ENCODE assay signal across 17 cellular contexts in genomic region chr18:45379903-45380302, GRCh38.
DNase-seq lines count a peak whose midpoint lies in the region; ATAC-seq, FAIRE-seq and TF ChIP-seq lines count a peak whose summit lies in the region.
"Had no signal": no experiment of that assay in that cellular context is flagged by ENCODE, and none has a peak within 500 bp of the region (broad histone marks: within the 10 kb centered on the region; RNA-seq: fewer than 3 reads in every experiment).

No MANE protein-coding gene starts in this region.

- H3K36me3 ChIP-seq in bronchial epithelial cell (ENCODE audit: control insufficient read depth, insufficient read depth, low read length): no peaks in the 10 kb centered on the region
- H3K36me3 ChIP-seq: BLaER1, cardiac muscle cell, stomach had no signal

- CTCF ChIA-PET in HEK293T (lab: Yijun Ruan, JAX): no interaction called here

- TF ChIP-seq CTCF in bronchial epithelial cell (IDR thresholded peaks at IDR 0.05; ENCODE audit: insufficient read depth, low read length, severe bottlenecking): no peak

- no peak for FAIRE-seq in bronchial epithelial cell (lab: Jason Lieb, UNC)

- ATAC-seq in GM18520 (IDR thresholded peaks at IDR 0.05; ENCODE audit: unreplicated experiment) (peak; percentile 59), GM21529 (IDR thresholded peaks at IDR 0.05; ENCODE audit: unreplicated experiment) (peak; percentile 72), HG03103 (IDR thresholded peaks at IDR 0.05; ENCODE audit: low read depth, unreplicated experiment) (peak; percentile 56)

- H3K4me3 ChIP-seq in bronchial epithelial cell (ENCODE audit: low read depth, low read length): no peak overlapping the region
- H3K4me3 ChIP-seq: BLaER1, cardiac muscle cell, stomach had no signal

- intact Hi-C loops in posterior cingulate gyrus (cut with DNase I): loop anchor here (10.0 kb wide), 2 partner anchors 1245 to 1595 kb away; no protein-coding TSS in a partner anchor

- DNase-seq in bronchial epithelial cell (ENCODE audit: low read depth) (peak; percentile 66), HEK293T (ENCODE audit: extremely low spot score) (no peak), DMS153 treated with DMSO at 0.1 percent for 48 hours (lab: John Stamatoyannopoulos, UW; ENCODE audit: unreplicated experiment) (no peak), posterior cingulate gyrus (no peak), NCI-H1417 treated with DMSO at 0.1 percent for 48 hours (lab: John Stamatoyannopoulos, UW) (no peak)
- DNase-seq: activated CD4-positive, alpha-beta T cell treated with anti-CD3 and anti-CD28 coated beads for 4 hours; activated gamma-delta T cell; left cardiac atrium; NCI-H187; retina; stimulated activated CD4-positive, alpha-beta T cell treated with anti-CD3 and anti-CD28 coated beads, Interleukin-2, amount 100 ng/mL, for 48 hours; stomach had no signal

- no peaks in the 10 kb centered on the region for H3K27me3 ChIP-seq in bronchial epithelial cell (ENCODE audit: control insufficient read depth, insufficient read depth, low read length)
- H3K27me3 ChIP-seq: BLaER1, cardiac muscle cell had no signal

- POLR2A ChIA-PET in HEK293T (lab: Yijun Ruan, JAX): no interaction called here

TF ChIP-seq in HEK293T, 16 proteins besides CTCF, POLR2A, EP300 and RAD21:
- no peak for TF ChIP-seq BHLHE40 (IDR thresholded peaks at IDR 0.05; ENCODE audit: borderline replicate concordance)
- TF ChIP-seq SUZ12 (IDR thresholded peaks at IDR 0.05): no peak
- TF ChIP-seq HDGF (IDR thresholded peaks at IDR 0.05; ENCODE audit: borderline replicate concordance): no peak
- TF ChIP-seq CTBP1 (IDR thresholded peaks at IDR 0.05; ENCODE audit: borderline replicate concordance): no peak
- no peak for TF ChIP-seq SP1 (IDR thresholded peaks at IDR 0.05)
- TF ChIP-seq TARDBP (IDR thresholded peaks at IDR 0.05): no peak
- TF ChIP-seq NFRKB (IDR thresholded peaks at IDR 0.05): no peak
- TF ChIP-seq L3MBTL2 (conservative IDR thresholded peaks at IDR 0.05): no peak
- no peak for TF ChIP-seq ARNT (IDR thresholded peaks at IDR 0.05)
- TF ChIP-seq FOXM1 (IDR thresholded peaks at IDR 0.05; ENCODE audit: borderline replicate concordance): no peak
- TF ChIP-seq FOXK2 (IDR thresholded peaks at IDR 0.05): no peak
- TF ChIP-seq PKNOX1 (IDR thresholded peaks at IDR 0.05): no peak
- TF ChIP-seq FOXA1 (IDR thresholded peaks at IDR 0.05): no peak
- no peak for TF ChIP-seq LEF1 (IDR thresholded peaks at IDR 0.05; ENCODE audit: borderline replicate concordance)
- no peak for TF ChIP-seq ZNF384 (IDR thresholded peaks at IDR 0.05)
- TF ChIP-seq ELF4 (IDR thresholded peaks at IDR 0.05): no peak
